In genomic region chr6:33213989-33214335, GRCh38 we compare ENCODE assay signal across 8 cellular contexts. TPM values are rescaled to one million over a fixed set of nuclear protein-coding genes. Genes with fewer than 3 reads are reported as not detected.
DNase-seq lines count a peak whose midpoint lies in the region; ATAC-seq and TF ChIP-seq lines count a peak whose summit lies in the region.

No MANE protein-coding gene starts in this region.

- 0 out of 3 replicates have a peak, but pooled peaks have one; percentile 9 for ATAC-seq in DND-41 (ENCODE audit: insufficient read depth, low read depth)
- ATAC-seq in activated CD8-positive, alpha-beta T cell treated with anti-CD3 and anti-CD28 coated beads, Interleukin-2, amount 10 ng/mL, durations not matched to agents 7 days and 5 days, result no peak
- ATAC-seq in GM21515 (IDR thresholded peaks at IDR 0.05; ENCODE audit: unreplicated experiment), result no peak
- no peak for ATAC-seq in GM21526 (IDR thresholded peaks at IDR 0.05; ENCODE audit: low FRiP score, unreplicated experiment)

- H3K27ac Mint-ChIP-seq in activated CD8-positive, alpha-beta T cell treated with anti-CD3 and anti-CD28 coated beads, Interleukin-2, amount 10 ng/mL, durations not matched to agents 7 days and 5 days, result peak overlapping the region; percentile 60
- no peak overlapping the region for H3K27ac Mint-ChIP-seq in glutamatergic neuron (ENCODE audit: unreplicated experiment)

- peaks cover 20% of the 10 kb centered on the region for H3K36me3 Mint-ChIP-seq in activated CD8-positive, alpha-beta T cell treated with anti-CD3 and anti-CD28 coated beads, Interleukin-2, amount 10 ng/mL, durations not matched to agents 7 days and 5 days (ENCODE audit: low read depth)
- H3K36me3 Mint-ChIP-seq in glutamatergic neuron (ENCODE audit: unreplicated experiment), result no peaks in the 10 kb centered on the region

- H3K27ac ChIP-seq in DND-41 (ENCODE audit: low read length) (no peak overlapping the region), rectal smooth muscle tissue (ENCODE audit: low read depth, low read length) (no peak overlapping the region), PC-9 (no peak overlapping the region)

- no peak for DNase-seq in DND-41
- no peak for DNase-seq in activated CD8-positive, alpha-beta T cell treated with anti-CD3 and anti-CD28 coated beads, Interleukin-2, amount 10 ng/mL, durations not matched to agents 7 days and 5 days
- no peak for DNase-seq in glutamatergic neuron
- DNase-seq in NCI-H345 (lab: John Stamatoyannopoulos, UW), result no peak
- no peak for DNase-seq in PC-9

- H3K27me3 Mint-ChIP-seq in activated CD8-positive, alpha-beta T cell treated with anti-CD3 and anti-CD28 coated beads, Interleukin-2, amount 10 ng/mL, durations not matched to agents 7 days and 5 days (ENCODE audit: low read depth), result peaks cover 11% of the 10 kb centered on the region
- peaks cover 20% of the 10 kb centered on the region for H3K27me3 Mint-ChIP-seq in glutamatergic neuron (ENCODE audit: unreplicated experiment)

- H3K79me2 ChIP-seq in DND-41 (ENCODE audit: insufficient read depth, low read length) (0 out of 2 replicates have a peak, but pooled peaks cover 4% of the 10 kb centered on the region), PC-9 (ENCODE audit: low read depth) (no peaks in the 10 kb centered on the region)

- H3K4me1 ChIP-seq in DND-41 (ENCODE audit: insufficient read depth, low read length) (peaks cover 22% of the 10 kb centered on the region), rectal smooth muscle tissue (ENCODE audit: control insufficient read depth, insufficient read depth, low read length) (peaks cover 3% of the 10 kb centered on the region), PC-9 (replicated peaks; ENCODE audit: insufficient read depth) (no peaks in the 10 kb centered on the region)

- no peaks in the 10 kb centered on the region for H3K9me3 Mint-ChIP-seq in activated CD8-positive, alpha-beta T cell treated with anti-CD3 and anti-CD28 coated beads, Interleukin-2, amount 10 ng/mL, durations not matched to agents 7 days and 5 days (ENCODE audit: insufficient read depth)
- H3K9me3 Mint-ChIP-seq in glutamatergic neuron (ENCODE audit: unreplicated experiment), result peaks cover 6% of the 10 kb centered on the region

- TF ChIP-seq CTCF in DND-41 (IDR thresholded peaks at IDR 0.05; ENCODE audit: borderline replicate concordance, extremely low read depth, low read length, poor library complexity, severe bottlenecking), result no peak
- TF ChIP-seq CTCF in glutamatergic neuron (IDR thresholded peaks at IDR 0.05; ENCODE audit: partially characterized antibody, unreplicated experiment), result no peak
- TF ChIP-seq CTCF in PC-9 (conservative IDR thresholded peaks at IDR 0.05), result no peak

- intact Hi-C loops in PC-9 (cut with micrococcal nuclease; ENCODE audit: unreplicated experiment), result no loop called here

- H3K9me3 ChIP-seq in DND-41 (ENCODE audit: insufficient read depth, low read length, severe bottlenecking) (no peaks in the 10 kb centered on the region), PC-9 (ENCODE audit: insufficient read depth, low read depth) (no peaks in the 10 kb centered on the region)

- H3K4me3 Mint-ChIP-seq in activated CD8-positive, alpha-beta T cell treated with anti-CD3 and anti-CD28 coated beads, Interleukin-2, amount 10 ng/mL, durations not matched to agents 7 days and 5 days, result peak overlapping the region; percentile 66
- peak overlapping the region; percentile 89 for H3K4me3 Mint-ChIP-seq in glutamatergic neuron (ENCODE audit: unreplicated experiment)

- peaks cover 53% of the 10 kb centered on the region for H3K4me1 Mint-ChIP-seq in activated CD8-positive, alpha-beta T cell treated with anti-CD3 and anti-CD28 coated beads, Interleukin-2, amount 10 ng/mL, durations not matched to agents 7 days and 5 days (ENCODE audit: low read depth)
- H3K4me1 Mint-ChIP-seq in glutamatergic neuron (ENCODE audit: low read depth, unreplicated experiment), result peaks cover 3% of the 10 kb centered on the region

- peaks cover 12% of the 10 kb centered on the region; the same call in 1 of the 2 replicates for H3F3A ChIP-seq in PC-9 (ENCODE audit: insufficient read depth, low read depth)

- H3K9me2 ChIP-seq in PC-9 (ENCODE audit: insufficient read depth), result no peaks in the 10 kb centered on the region

- CTCF ChIA-PET in activated CD8-positive, alpha-beta T cell treated with anti-CD3 and anti-CD28 coated beads, Interleukin-2, amount 10 ng/mL, durations not matched to agents 7 days and 5 days (lab: Charles Lee), result no interaction called here
- CTCF ChIA-PET in PC-9 (lab: Charles Lee), result no interaction called here

- POLR2A ChIA-PET in activated CD8-positive, alpha-beta T cell treated with anti-CD3 and anti-CD28 coated beads, Interleukin-2, amount 10 ng/mL, durations not matched to agents 7 days and 5 days (lab: Charles Lee), result no interaction called here
- POLR2A ChIA-PET in PC-9 (lab: Charles Lee; ENCODE audit: unreplicated experiment), result no interaction called here

- H3K36me3 ChIP-seq in DND-41 (ENCODE audit: insufficient read depth, low read length) (peaks cover 13% of the 10 kb centered on the region), rectal smooth muscle tissue (ENCODE audit: control insufficient read depth, insufficient read depth, low read length) (peaks cover 5% of the 10 kb centered on the region), PC-9 (ENCODE audit: low read depth) (0 out of 2 replicates have a peak, but pooled peaks cover 8% of the 10 kb centered on the region)

- H3K27me3 ChIP-seq in DND-41 (ENCODE audit: insufficient read depth, low read length, poor library complexity) (peaks cover 35% of the 10 kb centered on the region), rectal smooth muscle tissue (ENCODE audit: control insufficient read depth, insufficient read depth, low read length) (no peaks in the 10 kb centered on the region), PC-9 (ENCODE audit: insufficient read depth, low read depth) (0 out of 2 replicates have a peak, but pooled peaks cover 7% of the 10 kb centered on the region)

- no TSS peak for BruUV-seq in PC-9 (replicated peaks; lab: Mats Ljungman, UMichigan)

- H3K4me2 ChIP-seq in DND-41 (ENCODE audit: insufficient read depth, low read length) (no peak overlapping the region), PC-9 (no peak overlapping the region)

- H4K20me1 ChIP-seq in DND-41 (ENCODE audit: insufficient read depth, low read length) (peaks cover 10% of the 10 kb centered on the region; the same call in 1 of the 2 replicates), PC-9 (ENCODE audit: insufficient read depth) (no peaks in the 10 kb centered on the region)

- no peak overlapping the region for H3K9ac ChIP-seq in DND-41 (ENCODE audit: low read depth, low read length)
- H3K9ac ChIP-seq in rectal smooth muscle tissue (ENCODE audit: low read length), result no peak overlapping the region

- H2AFZ ChIP-seq in DND-41 (ENCODE audit: low read depth, low read length) (no peak overlapping the region), PC-9 (no peak overlapping the region)

- H3K4me3 ChIP-seq in DND-41 (ENCODE audit: low read depth in 1 of 2, low read length in 2 of 2) (no peak overlapping the region), rectal smooth muscle tissue (ENCODE audit: low read length) (peak overlapping the region; percentile 69), PC-9 (no peak overlapping the region)

RNA-seq across cellular contexts. Expression of gene RING1, which starts 5.7 kb away (rescaled TPM):
- 10 to 100 TPM; 39.8 to 44.6 TPM for total RNA-seq in activated CD8-positive, alpha-beta T cell treated with anti-CD3 and anti-CD28 coated beads, Interleukin-2, amount 10 ng/mL, durations not matched to agents 7 days and 5 days
- total RNA-seq in glutamatergic neuron (ENCODE audit: unreplicated experiment) (37.3 TPM), PC-9 (2021) (18.9 and 19.2 TPM in 2 replicates)

RNA-seq across cellular contexts. Expression of gene HSD17B8, which starts 9.5 kb away (rescaled TPM):
- 10 to 100 TPM; 13.9 to 14.1 TPM for total RNA-seq in activated CD8-positive, alpha-beta T cell treated with anti-CD3 and anti-CD28 coated beads, Interleukin-2, amount 10 ng/mL, durations not matched to agents 7 days and 5 days
- 4.6 TPM for total RNA-seq in glutamatergic neuron (ENCODE audit: unreplicated experiment)
- total RNA-seq in PC-9 (2021), result 16.4 and 25.4 TPM in 2 replicates

RNA-seq across cellular contexts. Expression of gene SLC39A7, which starts 13.3 kb away (rescaled TPM):
- total RNA-seq in activated CD8-positive, alpha-beta T cell treated with anti-CD3 and anti-CD28 coated beads, Interleukin-2, amount 10 ng/mL, durations not matched to agents 7 days and 5 days, result 10 to 100 TPM; 45.6 to 50.8 TPM
- total RNA-seq in glutamatergic neuron (ENCODE audit: unreplicated experiment) (92.8 TPM), PC-9 (2021) (96.4 and 110 TPM in 2 replicates)

RNA-seq across cellular contexts. Expression of gene RXRB, which starts 13.5 kb away (rescaled TPM):
- 10 to 100 TPM; 33.5 to 34.5 TPM for total RNA-seq in activated CD8-positive, alpha-beta T cell treated with anti-CD3 and anti-CD28 coated beads, Interleukin-2, amount 10 ng/mL, durations not matched to agents 7 days and 5 days
- 45.3 TPM for total RNA-seq in glutamatergic neuron (ENCODE audit: unreplicated experiment)
- 49.8 and 51.5 TPM in 2 replicates for total RNA-seq in PC-9 (2021)

RNA-seq across cellular contexts. Expression of gene COL11A2, which starts 21.7 kb away (rescaled TPM):
- total RNA-seq in activated CD8-positive, alpha-beta T cell treated with anti-CD3 and anti-CD28 coated beads, Interleukin-2, amount 10 ng/mL, durations not matched to agents 7 days and 5 days, result under 1 TPM; 0.71 to 0.83 TPM
- total RNA-seq in glutamatergic neuron (ENCODE audit: unreplicated experiment) (3.8 TPM), PC-9 (2021) (2.2 and 3.4 TPM in 2 replicates)
